14 cellular contexts compared by ENCODE assay signal in the genomic region with DNA sequence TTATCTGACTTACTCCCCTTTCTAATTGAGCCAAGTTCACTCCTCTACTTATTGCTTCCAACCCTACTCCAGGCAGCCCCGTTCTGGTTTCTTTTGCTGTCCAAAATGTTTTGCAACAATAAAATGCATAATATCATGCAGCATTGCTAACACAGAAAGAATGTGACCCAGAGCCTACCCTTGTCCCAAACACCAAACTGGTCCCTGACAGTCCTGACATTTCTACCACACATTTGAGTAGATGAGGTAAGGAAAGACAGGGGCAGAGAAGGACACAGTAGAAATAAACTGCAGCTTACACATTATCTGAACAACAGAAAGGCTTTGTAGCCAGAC. TPM values are rescaled to one million over a fixed set of nuclear protein-coding genes. Genes with fewer than 3 reads are reported as not detected.
DNase-seq lines count a peak whose midpoint lies in the region; ATAC-seq and TF ChIP-seq lines count a peak whose summit lies in the region.
"Had no signal": no experiment of that assay in that cellular context is flagged by ENCODE, and none has a peak within 500 bp of the region (broad histone marks: within the 10 kb centered on the region; RNA-seq: fewer than 3 reads in every experiment).

No MANE protein-coding gene starts in this region.

- POLR2A ChIA-PET in RWPE1 (lab: Yijun Ruan, JAX; ENCODE audit: low non-redundant PET), result no interaction called here

- peaks cover 17% of the 10 kb centered on the region for H3K4me1 ChIP-seq in osteoblast (ENCODE audit: insufficient read depth, low read length)
- H3K4me1 ChIP-seq: BLaER1, uterus had no signal

- ATAC-seq in GM19467 (IDR thresholded peaks at IDR 0.05; ENCODE audit: unreplicated experiment), result no peak
- ATAC-seq in GM18519 (IDR thresholded peaks at IDR 0.05; ENCODE audit: low FRiP score, unreplicated experiment), result no peak

- H3K4me3 ChIP-seq in AG10803 (ENCODE audit: low read length) (no peak overlapping the region), fibroblast of villous mesenchyme (ENCODE audit: low read depth, low read length) (no peak overlapping the region), osteoblast (ENCODE audit: insufficient read depth, low read length) (no peak overlapping the region)
- H3K4me3 ChIP-seq: BLaER1, cardiac muscle cell, uterus had no signal

- no peak overlapping the region for H2AFZ ChIP-seq in osteoblast (ENCODE audit: low read length)

- H3K4me2 ChIP-seq in osteoblast (ENCODE audit: insufficient read depth, low read length), result peak overlapping the region; percentile 52
- H3K4me2 ChIP-seq: BLaER1 had no signal

- no peaks in the 10 kb centered on the region for H3K27me3 ChIP-seq in osteoblast (ENCODE audit: insufficient read depth, low read length)
- H3K27me3 ChIP-seq: BLaER1, cardiac muscle cell, uterus had no signal

- H3K27ac ChIP-seq in RWPE1 (no peak overlapping the region), osteoblast (ENCODE audit: low read depth, low read length) (peak overlapping the region; percentile 57)
- H3K27ac ChIP-seq: BLaER1, cardiac muscle cell, uterus had no signal

- no peaks in the 10 kb centered on the region for H3K79me2 ChIP-seq in osteoblast (ENCODE audit: insufficient read depth, low read length)

- no peaks in the 10 kb centered on the region for H4K20me1 ChIP-seq in osteoblast (ENCODE audit: insufficient read depth, low read length)
- H4K20me1 ChIP-seq: BLaER1 had no signal

- no peaks in the 10 kb centered on the region for H3K9me3 ChIP-seq in osteoblast (ENCODE audit: low read depth, low read length)
- H3K9me3 ChIP-seq: BLaER1, uterus had no signal

- no peaks in the 10 kb centered on the region for H3K36me3 ChIP-seq in osteoblast (ENCODE audit: insufficient read depth, low read length)
- H3K36me3 ChIP-seq: BLaER1, cardiac muscle cell, uterus had no signal

- DNase-seq in AG10803 (ENCODE audit: low read depth), result peak; percentile 27
- DNase-seq in RWPE1 (ENCODE audit: low spot score), result peak; percentile 4
- DNase-seq in fibroblast of villous mesenchyme (ENCODE audit: low read depth), result peak; percentile 17
- DNase-seq in osteoblast (ENCODE audit: insufficient read length, low spot score, missing footprints), result peak; percentile 64
- no peak for DNase-seq in GF-D8 (lab: John Stamatoyannopoulos, UW)
- DNase-seq in stimulated activated CD8-positive, alpha-beta memory T cell treated with anti-CD3 and anti-CD28 coated beads, Interleukin-4, amount 100 ng/mL, for 48 hours, result no peak
- DNase-seq: activated CD4-positive, alpha-beta T cell treated with anti-CD3 and anti-CD28 coated beads, Interleukin-2, amount 50 U/mL, for 1 hour; activated effector memory CD4-positive, alpha-beta T cell treated with Interleukin-2 at 50 U/mL for 16 hours; OCI-M1; uterus had no signal

- TF ChIP-seq CTCF in AG10803 (conservative IDR thresholded peaks at IDR 0.05; ENCODE audit: low read length) (no peak), RWPE1 (conservative IDR thresholded peaks at IDR 0.05; ENCODE audit: low read depth) (no peak), fibroblast of villous mesenchyme (IDR thresholded peaks at IDR 0.05; ENCODE audit: insufficient read depth, low read depth, low read length) (no peak), osteoblast (IDR thresholded peaks at IDR 0.05; ENCODE audit: extremely low read depth, low read depth, low read length) (no peak)

- CTCF ChIA-PET in RWPE1 (lab: Yijun Ruan, JAX), result no interaction called here

RNA-seq across cellular contexts. Expression of a gene that starts 31.5 kb away (rescaled TPM):
- 1.3 and 1.7 TPM in 2 replicates for total RNA-seq in fibroblast of villous mesenchyme
- total RNA-seq in osteoblast, result 6.5 and 8.3 TPM in 2 replicates

Comparison
In these comparisons a context has a peak if more than half of its experiments do, and no peak if none do; other contexts are left out.
1. DNase-seq: peak in AG10803 (single experiment), RWPE1 (single experiment), fibroblast of villous mesenchyme (single experiment) and osteoblast (single experiment); none in GF-D8 (single experiment) and stimulated activated CD8-positive, alpha-beta memory T cell treated with anti-CD3 and anti-CD28 coated beads, Interleukin-4, amount 100 ng/mL, for 48 hours (single experiment).